ENCODE assay signal across 19 cellular contexts in genomic region chr19:39737351-39737750, GRCh38. TPM values are rescaled to one million over a fixed set of nuclear protein-coding genes. Genes with fewer than 3 reads are reported as not detected.
"Had no signal": no experiment of that assay in that cellular context is flagged by ENCODE, and none has a peak within 500 bp of the region (broad histone marks: within the 10 kb centered on the region; RNA-seq: fewer than 3 reads in every experiment).

No MANE protein-coding gene starts in this region.

- H3K4me3 Mint-ChIP-seq: activated naive CD8-positive, alpha-beta T cell; endodermal cell had no signal

- DNase-seq: anterior cingulate cortex; endodermal cell; erythroblast; hippocampal formation; left ventricle myocardium superior; retina; stimulated activated naive CD4-positive, alpha-beta T cell; SW 1271; T-helper 9 cell; upper lobe of left lung had no signal

- H3K4me1 Mint-ChIP-seq: endodermal cell had no signal

- H3K27ac Mint-ChIP-seq: activated naive CD8-positive, alpha-beta T cell; endodermal cell had no signal

- ATAC-seq: left ventricle myocardium superior had no signal

- H3K9me3 Mint-ChIP-seq: endodermal cell had no signal

- H3K36me3 Mint-ChIP-seq: activated naive CD8-positive, alpha-beta T cell had no signal

RNA-seq across cellular contexts. Expression of gene CLC, which starts 0.5 kb away (rescaled TPM):
- total RNA-seq: chondrocyte, dermis microvascular lymphatic vessel endothelial cell, endodermal cell, glomerular endothelial cell, kidney epithelial cell, left ventricle myocardium superior, mesenteric fat pad, myocyte, SJSA1, suprapubic skin, upper lobe of left lung had no signal

RNA-seq across cellular contexts. Expression of gene LGALS14, which starts 33.1 kb away (rescaled TPM):
- total RNA-seq: chondrocyte, dermis microvascular lymphatic vessel endothelial cell, endodermal cell, glomerular endothelial cell, kidney epithelial cell, left ventricle myocardium superior, mesenteric fat pad, myocyte, SJSA1, suprapubic skin, upper lobe of left lung had no signal

RNA-seq across cellular contexts. Expression of gene LEUTX, which starts 41.3 kb away (rescaled TPM):
- total RNA-seq: chondrocyte, dermis microvascular lymphatic vessel endothelial cell, endodermal cell, glomerular endothelial cell, kidney epithelial cell, left ventricle myocardium superior, mesenteric fat pad, myocyte, SJSA1, suprapubic skin, upper lobe of left lung had no signal
